8 cellular contexts compared by ENCODE assay signal in genomic region chr7:71733108-71733870, GRCh38.
DNase-seq lines count a peak whose midpoint lies in the region; ATAC-seq and TF ChIP-seq lines count a peak whose summit lies in the region.

No MANE protein-coding gene starts in this region.

- no peak for TF ChIP-seq EP300 in sigmoid colon (IDR thresholded peaks at IDR 0.05)

- in situ Hi-C loops in astrocyte of the spinal cord (cut with HindIII; ENCODE audit: low sequenced_read_pairs), result no loop called here

- peak; percentile 88 for TF ChIP-seq CTCF in astrocyte of the spinal cord (IDR thresholded peaks at IDR 0.05; ENCODE audit: low read depth, low read length)
- peak; percentile 68 to 90 (median 85) for TF ChIP-seq CTCF in sigmoid colon (IDR thresholded peaks at IDR 0.05)

- no peaks in the 10 kb centered on the region for H3K27me3 ChIP-seq in iPS DF 6.9 (ENCODE audit: control insufficient read depth, insufficient read depth, low read length)
- no peaks in the 10 kb centered on the region for H3K27me3 ChIP-seq in sigmoid colon

- WGBS in iPS DF 6.9 (ENCODE audit: insufficient coverage, insufficient read length), result no CpG with 5 or more reads among the region's 29 CpGs
- 5 to 6% methylated on average over 29 of the region's 29 CpGs for WGBS in sigmoid colon, 2 donors

- intact Hi-C loops in sigmoid colon (cut with DNase I), result loop anchor here (1.0 to 10.0 kb wide), 4 partner anchors 498 to 904 kb away; no protein-coding TSS in a partner anchor

- no peaks in the 10 kb centered on the region for H3K4me1 ChIP-seq in iPS DF 6.9 (ENCODE audit: control insufficient read depth, insufficient read depth, low read length)
- H3K4me1 ChIP-seq in sigmoid colon, result peaks cover 0 to 6% (median 5%) of the 10 kb centered on the region in 4 donors

- no peak for TF ChIP-seq POLR2A in sigmoid colon (IDR thresholded peaks at IDR 0.05)

- H3K27ac ChIP-seq in iPS DF 6.9 (ENCODE audit: low read length), result no peak overlapping the region
- no peak overlapping the region for H3K27ac ChIP-seq in sigmoid colon

- H3K9me3 ChIP-seq in iPS DF 6.9 (ENCODE audit: control insufficient read depth, insufficient read depth, low read length) (no peaks in the 10 kb centered on the region), sigmoid colon (no peaks in the 10 kb centered on the region)

- ATAC-seq in GM19463 (IDR thresholded peaks at IDR 0.05; ENCODE audit: unreplicated experiment), result no peak

- no peaks in the 10 kb centered on the region for H3K36me3 ChIP-seq in iPS DF 6.9 (ENCODE audit: control insufficient read depth, insufficient read depth, low read length)
- H3K36me3 ChIP-seq in sigmoid colon, result no peaks in the 10 kb centered on the region

- DNase-seq in NK-92 treated with Interleukin-12 subunit alpha and Interleukin-12 subunit beta, amount 100 ng/mL, for 24 hours (lab: John Stamatoyannopoulos, UW), result peak; percentile 54
- DNase-seq in NK-92 (lab: John Stamatoyannopoulos, UW; ENCODE audit: unreplicated experiment) (no peak), MV-4-11 (lab: John Stamatoyannopoulos, UW) (peak; percentile 41), T-helper 1 cell (peak in 4 of 5 donors; percentile 19 to 46 (median 42)), astrocyte of the spinal cord (ENCODE audit: low read depth, low spot score) (peak; percentile 65), iPS DF 6.9 (ENCODE audit: low read depth, low spot score) (peak; percentile 87), sigmoid colon (peak; percentile 86)

- no peak overlapping the region for H3K4me3 ChIP-seq in astrocyte of the spinal cord (ENCODE audit: low read depth, low read length)
- H3K4me3 ChIP-seq in iPS DF 6.9 (ENCODE audit: low read length), result peak overlapping the region; percentile 12; the same call in 1 of the 2 replicates
- H3K4me3 ChIP-seq in sigmoid colon, result peak overlapping the region in 3 of 4 donors; percentile 16 to 33 (median 17)
